ENCODE assay signal across 8 cellular contexts in the genomic region with DNA sequence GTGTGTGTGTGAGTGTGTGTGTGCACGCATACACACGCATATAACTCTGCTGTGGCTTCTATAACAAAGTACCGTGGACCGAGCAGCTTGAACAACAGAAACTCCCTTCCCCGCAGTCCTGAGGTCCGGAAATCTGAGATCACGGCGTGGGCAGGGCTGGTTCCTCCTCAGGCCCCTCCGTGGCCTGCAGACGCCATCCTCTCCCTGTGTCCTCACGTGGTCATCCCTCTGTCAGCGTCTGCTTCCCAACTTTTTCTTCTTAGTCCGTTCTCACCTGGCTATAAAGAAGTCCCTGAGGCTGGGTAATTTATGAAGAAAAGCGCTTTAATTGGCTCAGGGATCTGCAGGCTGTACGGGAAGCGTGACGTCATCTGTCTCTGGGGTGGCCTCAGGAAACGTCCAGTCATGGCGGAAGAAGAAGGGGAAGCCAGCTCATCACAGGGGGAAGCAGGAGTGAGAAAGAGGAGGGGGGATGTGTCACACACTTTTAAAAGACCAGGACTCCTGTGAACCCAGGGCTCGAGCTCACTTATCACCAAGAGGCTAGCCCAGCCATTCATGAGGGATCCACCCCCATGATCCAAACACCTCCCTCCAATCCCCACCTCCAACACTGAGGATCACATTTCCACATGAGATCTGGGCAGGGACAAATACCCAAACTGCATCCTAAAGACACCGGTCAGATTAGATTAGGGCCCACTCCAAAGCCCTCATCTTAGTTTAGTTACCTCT.
A peak's percentile ranks its signal among the peaks of the same experiment; 100 is the strongest.
DNase-seq lines count a peak whose midpoint lies in the region; ATAC-seq and TF ChIP-seq lines count a peak whose summit lies in the region.

No MANE protein-coding gene starts in this region.

- H3K36me3 Mint-ChIP-seq in activated naive CD4-positive, alpha-beta T cell treated with anti-CD3 and anti-CD28 coated beads, Interleukin-2, amount 10 ng/mL, durations not matched to agents 7 days and 5 days: peaks cover 3% of the 10 kb centered on the region

- TF ChIP-seq CTCF in RWPE2 (IDR thresholded peaks at IDR 0.05; ENCODE audit: poor library complexity, severe bottlenecking) (no peak), right atrium auricular region (IDR thresholded peaks at IDR 0.05) (no peak)

- CTCF ChIA-PET in activated naive CD4-positive, alpha-beta T cell treated with anti-CD3 and anti-CD28 coated beads, Interleukin-2, amount 10 ng/mL, durations not matched to agents 7 days and 5 days (lab: Charles Lee): interaction anchor here (1.3 to 2.6 kb wide), 2 partner anchors 9 to 91 kb away, joined by 6 to 13 read pairs; partner anchors contain the start of gene INSIG1

- DNase-seq in RWPE2 (ENCODE audit: low spot score) (no peak), right atrium auricular region (ENCODE audit: low spot score) (peak; percentile 79), DMS79 (lab: John Stamatoyannopoulos, UW) (no peak)
- DNase-seq in activated naive CD4-positive, alpha-beta T cell treated with anti-CD3 and anti-CD28 coated beads, Interleukin-2, amount 10 ng/mL, durations not matched to agents 7 days and 5 days: peak; percentile 67
- DNase-seq in stimulated activated CD4-positive, alpha-beta T cell treated with anti-CD3 and anti-CD28 coated beads, Interleukin-15, amount 100 ng/mL, for 24 hours: peak; percentile 83

- peaks cover 14% of the 10 kb centered on the region for H3K4me1 ChIP-seq in RWPE2 (ENCODE audit: insufficient read depth, poor library complexity, severe bottlenecking)
- no peaks in the 10 kb centered on the region for H3K4me1 ChIP-seq in right atrium auricular region

- peaks cover 21% of the 10 kb centered on the region for H3K4me1 Mint-ChIP-seq in activated naive CD4-positive, alpha-beta T cell treated with anti-CD3 and anti-CD28 coated beads, Interleukin-2, amount 10 ng/mL, durations not matched to agents 7 days and 5 days

- H3K27me3 Mint-ChIP-seq in activated naive CD4-positive, alpha-beta T cell treated with anti-CD3 and anti-CD28 coated beads, Interleukin-2, amount 10 ng/mL, durations not matched to agents 7 days and 5 days: peaks cover 17% of the 10 kb centered on the region

- H3K4me3 Mint-ChIP-seq in activated naive CD4-positive, alpha-beta T cell treated with anti-CD3 and anti-CD28 coated beads, Interleukin-2, amount 10 ng/mL, durations not matched to agents 7 days and 5 days: peak overlapping the region; percentile 71

- ATAC-seq in GM18502 (IDR thresholded peaks at IDR 0.05; ENCODE audit: poor library complexity, unreplicated experiment): peak; percentile 49
- ATAC-seq in HG02870 (IDR thresholded peaks at IDR 0.05; ENCODE audit: unreplicated experiment): peak; percentile 40
- ATAC-seq in RWPE2 (ENCODE audit: low read depth): no peak
- no peak for ATAC-seq in GM18520 (IDR thresholded peaks at IDR 0.05; ENCODE audit: unreplicated experiment)

- H3K9me3 ChIP-seq in RWPE2 (ENCODE audit: severe bottlenecking) (no peaks in the 10 kb centered on the region), right atrium auricular region (no peaks in the 10 kb centered on the region)

- peak overlapping the region; percentile 94 for H3K27ac Mint-ChIP-seq in activated naive CD4-positive, alpha-beta T cell treated with anti-CD3 and anti-CD28 coated beads, Interleukin-2, amount 10 ng/mL, durations not matched to agents 7 days and 5 days

- peaks cover 11% of the 10 kb centered on the region for H3K9me3 Mint-ChIP-seq in activated naive CD4-positive, alpha-beta T cell treated with anti-CD3 and anti-CD28 coated beads, Interleukin-2, amount 10 ng/mL, durations not matched to agents 7 days and 5 days

- no peaks in the 10 kb centered on the region for H3K36me3 ChIP-seq in RWPE2 (ENCODE audit: low read depth)
- no peaks in the 10 kb centered on the region for H3K36me3 ChIP-seq in right atrium auricular region

- H3K27ac ChIP-seq in RWPE2 (ENCODE audit: poor library complexity, severe bottlenecking) (peak overlapping the region; percentile 61), right atrium auricular region (peak overlapping the region; percentile 81 to 84)

- H3K4me3 ChIP-seq in RWPE2 (ENCODE audit: severe bottlenecking) (no peak overlapping the region), right atrium auricular region (peak overlapping the region in 1 of 2 donors; percentile 34)

- H3K27me3 ChIP-seq in RWPE2 (ENCODE audit: insufficient read depth, poor library complexity, severe bottlenecking) (no peaks in the 10 kb centered on the region), right atrium auricular region (no peaks in the 10 kb centered on the region)

Comparison
In these comparisons a context has a peak if more than half of its experiments do, and no peak if none do; other contexts are left out.
1. ATAC-seq: peak in GM18502 (single experiment) and HG02870 (single experiment); none in RWPE2 (single experiment) and GM18520 (single experiment).
2. DNase-seq: peak in activated naive CD4-positive, alpha-beta T cell treated with anti-CD3 and anti-CD28 coated beads, Interleukin-2, amount 10 ng/mL, durations not matched to agents 7 days and 5 days (single experiment), right atrium auricular region (single experiment) and stimulated activated CD4-positive, alpha-beta T cell treated with anti-CD3 and anti-CD28 coated beads, Interleukin-15, amount 100 ng/mL, for 24 hours (single experiment); none in RWPE2 (single experiment) and DMS79 (single experiment).